In the genomic region with DNA sequence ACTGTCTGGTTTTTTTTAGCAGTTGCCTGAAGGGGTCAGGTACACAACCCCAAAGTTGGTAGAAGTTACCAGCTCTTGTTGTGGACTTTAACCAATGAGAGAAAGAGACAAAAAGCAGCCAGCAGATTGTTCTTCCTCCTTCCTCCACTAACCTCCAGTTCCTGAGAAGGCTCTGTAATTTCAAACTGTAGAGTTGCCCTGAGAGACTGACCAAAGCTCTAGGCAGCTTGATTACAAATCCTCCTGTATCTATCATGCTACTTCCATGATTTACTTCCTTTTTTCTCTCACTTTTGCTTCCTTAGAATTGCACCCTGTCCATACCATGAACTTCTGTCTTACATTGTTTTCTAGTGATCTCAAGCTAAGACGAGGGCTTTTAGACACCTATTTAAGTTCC, we compare ENCODE assay signal across 22 cellular contexts.
"Had no signal": no experiment of that assay in that cellular context is flagged by ENCODE, and none has a peak within 500 bp of the region (broad histone marks: within the 10 kb centered on the region; RNA-seq: fewer than 3 reads in every experiment).

No MANE protein-coding gene starts in this region.

- H3K27me3 Mint-ChIP-seq: activated CD4-positive, alpha-beta T cell treated with anti-CD3 and anti-CD28 coated beads, Interleukin-2, amount 10 ng/mL, durations not matched to agents 24 days and 14 days; naive B cell; stimulated activated naive CD8-positive, alpha-beta T cell treated with anti-CD3 and anti-CD28 coated beads, Interleukin-15, amount 100 ng/mL, for 72 hours had no signal

- H3K9me3 Mint-ChIP-seq: activated CD4-positive, alpha-beta T cell treated with anti-CD3 and anti-CD28 coated beads, Interleukin-2, amount 10 ng/mL, durations not matched to agents 24 days and 14 days; activated naive CD4-positive, alpha-beta T cell treated with anti-CD3 and anti-CD28 coated beads, Interleukin-2, amount 50 U/mL, for 72 hours; naive B cell; neural progenitor cell; stimulated activated naive CD8-positive, alpha-beta T cell treated with anti-CD3 and anti-CD28 coated beads, Interleukin-15, amount 100 ng/mL, for 72 hours had no signal

- H3K27ac Mint-ChIP-seq: activated CD4-positive, alpha-beta T cell treated with anti-CD3 and anti-CD28 coated beads, Interleukin-2, amount 10 ng/mL, durations not matched to agents 24 days and 14 days; activated CD8-positive, alpha-beta T cell treated with anti-CD3 and anti-CD28 coated beads, Interleukin-2, amount 10 ng/mL, durations not matched to agents 7 days and 5 days; neural progenitor cell; stimulated activated naive CD8-positive, alpha-beta T cell treated with anti-CD3 and anti-CD28 coated beads, Interleukin-15, amount 100 ng/mL, for 72 hours had no signal

- DNase-seq: activated CD4-positive, alpha-beta T cell treated with anti-CD3 and anti-CD28 coated beads, Interleukin-2, amount 10 ng/mL, durations not matched to agents 24 days and 14 days; activated CD8-positive, alpha-beta memory T cell treated with anti-CD3 and anti-CD28 coated beads, Interleukin-2, amount 50 U/mL, for 48 hours; activated CD8-positive, alpha-beta T cell treated with anti-CD3 and anti-CD28 coated beads, Interleukin-2, amount 10 ng/mL, durations not matched to agents 7 days and 5 days; activated gamma-delta T cell treated with Interleukin-2 at 50 U/mL for 16 hours; adrenal gland; cerebellar nuclear complex; effector CD8-positive, alpha-beta T cell; gastrocnemius medialis; heart left ventricle; mesenchymal stem cell; mucosa of descending colon; naive B cell; right lobe of liver; small intestine; stimulated activated CD4-positive, alpha-beta T cell treated with anti-CD3 and anti-CD28 coated beads, Interleukin-15, amount 100 ng/mL, for 24 hours; stimulated activated CD4-positive, alpha-beta T cell treated with anti-CD3 and anti-CD28 coated beads, Interleukin-4, amount 100 ng/mL, for 1 hour; stimulated activated naive CD8-positive, alpha-beta T cell treated with anti-CD3 and anti-CD28 coated beads, Interleukin-15, amount 100 ng/mL, for 72 hours; T1000; trophoblast cell had no signal

- ATAC-seq: activated CD8-positive, alpha-beta T cell treated with anti-CD3 and anti-CD28 coated beads, Interleukin-2, amount 10 ng/mL, durations not matched to agents 7 days and 5 days; activated naive CD4-positive, alpha-beta T cell treated with anti-CD3 and anti-CD28 coated beads, Interleukin-2, amount 50 U/mL, for 72 hours; esophagus mucosa; gastrocnemius medialis; heart left ventricle; mucosa of descending colon; right lobe of liver; stimulated activated naive CD8-positive, alpha-beta T cell treated with anti-CD3 and anti-CD28 coated beads, Interleukin-15, amount 100 ng/mL, for 72 hours had no signal

- H3K4me3 Mint-ChIP-seq: activated CD4-positive, alpha-beta T cell treated with anti-CD3 and anti-CD28 coated beads, Interleukin-2, amount 10 ng/mL, durations not matched to agents 24 days and 14 days; activated CD8-positive, alpha-beta T cell treated with anti-CD3 and anti-CD28 coated beads, Interleukin-2, amount 10 ng/mL, durations not matched to agents 7 days and 5 days; naive B cell; neural progenitor cell; stimulated activated naive CD8-positive, alpha-beta T cell treated with anti-CD3 and anti-CD28 coated beads, Interleukin-15, amount 100 ng/mL, for 72 hours had no signal

- H3K4me1 Mint-ChIP-seq: activated CD4-positive, alpha-beta T cell treated with anti-CD3 and anti-CD28 coated beads, Interleukin-2, amount 10 ng/mL, durations not matched to agents 24 days and 14 days; neural progenitor cell; stimulated activated naive CD8-positive, alpha-beta T cell treated with anti-CD3 and anti-CD28 coated beads, Interleukin-15, amount 100 ng/mL, for 72 hours had no signal
